14 cellular contexts compared by ENCODE assay signal in the genomic region with DNA sequence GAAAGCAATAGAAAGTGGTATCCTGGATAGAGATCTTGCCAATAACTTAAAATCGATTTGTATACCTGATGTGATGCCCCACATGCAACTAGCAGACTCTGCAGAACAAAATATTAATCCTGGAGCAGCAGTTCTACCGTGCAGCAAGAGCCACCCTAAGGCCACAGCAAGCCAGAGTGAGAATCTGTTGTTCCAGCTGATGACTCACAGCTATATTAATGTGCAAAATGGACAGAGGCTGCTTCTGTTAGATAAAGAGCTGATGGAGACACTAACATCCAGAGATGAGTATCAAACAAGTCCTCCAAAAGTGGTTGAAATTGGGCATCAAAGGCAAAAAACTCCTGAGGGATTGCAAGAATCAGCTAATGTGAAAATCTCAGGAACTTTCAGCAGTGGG.
A peak's percentile ranks its signal among the peaks of the same experiment; 100 is the strongest.
DNase-seq lines count a peak whose midpoint lies in the region; ATAC-seq, FAIRE-seq and TF ChIP-seq lines count a peak whose summit lies in the region.
"Had no signal": no experiment of that assay in that cellular context is flagged by ENCODE, and none has a peak within 500 bp of the region (broad histone marks: within the 10 kb centered on the region; RNA-seq: fewer than 3 reads in every experiment).

No MANE protein-coding gene starts in this region.

- H3K36me3 ChIP-seq in IMR-90 (ENCODE audit: control insufficient read depth, insufficient read depth, low read length) (peaks cover 40% of the 10 kb centered on the region), K562 (ENCODE audit: control insufficient read depth, insufficient read depth, low read length) (peaks cover 96% of the 10 kb centered on the region)

- POLR2A ChIA-PET in IMR-90 (lab: Charles Lee; ENCODE audit: unreplicated experiment) (no interaction called here), K562 (lab: Yijun Ruan, JAX) (interaction anchor here (1.3 to 5.6 kb wide), 2 partner anchors 7 to 15 kb away, joined by 4 to 29 read pairs; no protein-coding TSS in a partner anchor)

- H3K79me1 ChIP-seq in IMR-90 (ENCODE audit: low read depth in 1 of 2, low read length in 2 of 2) = peaks cover 34 to 38% of the 10 kb centered on the region in 2 experiments

- no peak overlapping the region for H4K8ac ChIP-seq in IMR-90 (ENCODE audit: low read depth in 2 of 2, low read length in 2 of 2)

- CTCF ChIA-PET in IMR-90 (lab: Yijun Ruan, JAX) (interaction anchor here (0.6 kb wide), 1 partner anchor 92 kb away, joined by 5 read pairs; no protein-coding TSS in a partner anchor), K562 (lab: Yijun Ruan, JAX; ENCODE audit: low intra/inter-chr PET ratio) (no interaction called here)

- H4K91ac ChIP-seq in IMR-90 (ENCODE audit: insufficient read depth, low read depth, low read length) = no peak overlapping the region

- WGBS in IMR-90 (ENCODE audit: extremely low coverage in 2 of 2, insufficient read length in 1 of 2), 2 experiments = no CpG with 5 or more reads among the region's 2 CpGs
- WGBS in K562 (ENCODE audit: insufficient coverage, low coverage, missing lambda C conversion rate) = 38% methylated on average over 2 of the region's 2 CpGs

- no peak overlapping the region for H2AK9ac ChIP-seq in IMR-90 (replicated peaks; ENCODE audit: low read depth, low read length, poor library complexity)

- H2BK120ac ChIP-seq in IMR-90 (ENCODE audit: low read depth, low read length) = no peak overlapping the region

- H4K20me1 ChIP-seq in IMR-90 (ENCODE audit: insufficient read depth, low read length) (no peaks in the 10 kb centered on the region; the same call in 1 of the 2 replicates), K562 (replicated peaks; ENCODE audit: control insufficient read depth, insufficient read depth, low read length) (no peaks in the 10 kb centered on the region)

- TF ChIP-seq RAD21 in IMR-90 (IDR thresholded peaks at IDR 0.05; ENCODE audit: low read length) (no peak), K562 (CRISPR knock-in tag; conservative IDR thresholded peaks at IDR 0.05 in 1 of 2, IDR thresholded peaks at IDR 0.05 in 1 of 2) (no peak)

- H3K9me1 ChIP-seq in IMR-90 (ENCODE audit: insufficient read depth, low read length) = no peaks in the 10 kb centered on the region; the same call in 1 of the 2 replicates
- H3K9me1 ChIP-seq in K562 (ENCODE audit: control insufficient read depth, insufficient read depth, low read length) = no peaks in the 10 kb centered on the region

- DNase-seq in Ammon's horn (ENCODE audit: low spot score) (peak; percentile 62), IMR-90 (peak; percentile 32), K562 (ENCODE audit: extremely low read depth in 1 of 4, low spot score in 3 of 4) (peak in 1 of 4 experiments; percentile 8), iris pigment epithelial cell (ENCODE audit: low read depth) (peak; percentile 56), SW480 (ENCODE audit: low spot score) (no peak), NCI-H446 (lab: John Stamatoyannopoulos, UW) (no peak), NCI-H524 (lab: John Stamatoyannopoulos, UW) (no peak)
- DNase-seq: activated CD4-positive, alpha-beta T cell treated with anti-CD3 and anti-CD28 coated beads, Interleukin-2, amount 50 U/mL, for 1 hour; cortex of kidney; islet precursor cell; NCI-H526 treated with DMSO at 0.1 percent for 48 hours; RPMI8226 had no signal

- no peak overlapping the region for H4K5ac ChIP-seq in IMR-90 (ENCODE audit: low read depth, low read length)

- no peak overlapping the region for H3K14ac ChIP-seq in IMR-90 (replicated peaks; ENCODE audit: low read depth, low read length)

- no peak overlapping the region for H3K18ac ChIP-seq in IMR-90 (ENCODE audit: low read depth, low read length)

- no peaks in the 10 kb centered on the region for H3K79me2 ChIP-seq in K562 (ENCODE audit: control insufficient read depth, insufficient read depth, low read length)

- TF ChIP-seq POLR2A in IMR-90 (IDR thresholded peaks at IDR 0.05; ENCODE audit: low read depth, low read length) (no peak), K562 (conservative IDR thresholded peaks at IDR 0.05) (no peak)

- H2AK5ac ChIP-seq in IMR-90 (ENCODE audit: low read depth, low read length) = no peak overlapping the region

- H2BK15ac ChIP-seq in IMR-90 (ENCODE audit: low read depth, low read length) = no peak overlapping the region

- FAIRE-seq in K562 (lab: Jason Lieb, UNC) = no peak

- H3K27ac ChIP-seq in IMR-90 (ENCODE audit: insufficient read depth, low read length) = no peak overlapping the region
- H3K27ac ChIP-seq in K562 (ENCODE audit: extremely low read depth, low read depth, low read length) = no peak overlapping the region
- H3K27ac ChIP-seq: foreskin keratinocyte had no signal

- H3K56ac ChIP-seq in IMR-90 (ENCODE audit: extremely low read depth, insufficient read depth, low read length) = no peak overlapping the region

- in situ Hi-C loops in IMR-90 (cut with MboI; ENCODE audit: low sequenced_read_pairs) (no loop called here), K562 (cut with MboI) (no loop called here)

- H3K4me1 ChIP-seq in IMR-90 (ENCODE audit: control insufficient read depth, insufficient read depth, low read length) (no peaks in the 10 kb centered on the region), K562 (replicated peaks in 1 of 2; ENCODE audit: control insufficient read depth in 2 of 2, insufficient read depth in 2 of 2, low read length in 2 of 2) (no peaks in the 10 kb centered on the region)

- H3K9ac ChIP-seq in IMR-90 (ENCODE audit: low read depth, low read length) (no peak overlapping the region), K562 (ENCODE audit: insufficient read depth in 1 of 2, low read depth in 2 of 2, low read length in 2 of 2) (no peak overlapping the region)

- TF ChIP-seq CTCF in IMR-90 (conservative IDR thresholded peaks at IDR 0.05; ENCODE audit: low read depth, low read length) (no peak), K562 (IDR thresholded peaks at IDR 0.05 in 2 of 3, conservative IDR thresholded peaks at IDR 0.05 in 1 of 3; ENCODE audit: insufficient read depth in 2 of 3, low read depth in 1 of 3, low read length in 3 of 3) (no peak)

- dilution Hi-C loops in IMR-90 (cut with HindIII; ENCODE audit: low sequenced_read_pairs, unreplicated experiment) = no loop called here

- no peaks in the 10 kb centered on the region for H3K27me3 ChIP-seq in IMR-90 (ENCODE audit: control insufficient read depth, insufficient read depth, low read length)
- no peaks in the 10 kb centered on the region for H3K27me3 ChIP-seq in K562 (ENCODE audit: control insufficient read depth in 2 of 2, insufficient read depth in 2 of 2, low read length in 2 of 2)
- H3K27me3 ChIP-seq: foreskin keratinocyte had no signal

- no peak overlapping the region for H2BK20ac ChIP-seq in IMR-90 (ENCODE audit: low read depth, low read length)

- TF ChIP-seq EP300 in K562 (IDR thresholded peaks at IDR 0.05; ENCODE audit: low read length) = no peak

- no peak overlapping the region for H3K4ac ChIP-seq in IMR-90 (ENCODE audit: low read depth, low read length)

- H3K4me3 ChIP-seq in IMR-90 (ENCODE audit: insufficient read depth, low read depth, low read length) = no peak overlapping the region
- no peak overlapping the region for H3K4me3 ChIP-seq in K562

- H2AFZ ChIP-seq in IMR-90 (replicated peaks; ENCODE audit: low read length, poor library complexity) (no peak overlapping the region), K562 (ENCODE audit: low read depth, low read length) (no peak overlapping the region)

- BruUV-seq in IMR-90 (replicated peaks; lab: Mats Ljungman, UMichigan) = no TSS peak
- BruUV-seq in K562 (replicated peaks; lab: Mats Ljungman, UMichigan) = no TSS peak

- no peak overlapping the region for H2BK5ac ChIP-seq in IMR-90 (ENCODE audit: low read depth, low read length, poor library complexity, severe bottlenecking)

- intact Hi-C loops in IMR-90 (cut with micrococcal nuclease) (no loop called here), K562 (cut with micrococcal nuclease) (no loop called here)

- H3K4me2 ChIP-seq in IMR-90 (ENCODE audit: low read depth, low read length) (no peak overlapping the region), K562 (ENCODE audit: insufficient read depth, low read length) (no peak overlapping the region)

- no peak overlapping the region for H3K23ac ChIP-seq in IMR-90 (ENCODE audit: low read depth, low read length)

- ATAC-seq in IMR-90 (ENCODE audit: low read depth) (peak; percentile 65), K562 (no peak), HG03354 (IDR thresholded peaks at IDR 0.05; ENCODE audit: poor library complexity, severe bottlenecking, unreplicated experiment) (no peak)
- ATAC-seq: foreskin keratinocyte had no signal

- no peaks in the 10 kb centered on the region for H3K9me3 ChIP-seq in IMR-90 (ENCODE audit: control insufficient read depth, insufficient read depth, low read length)
- H3K9me3 ChIP-seq in K562 (replicated peaks; ENCODE audit: control insufficient read depth, insufficient read depth, low read depth, low read length) = no peaks in the 10 kb centered on the region

TF ChIP-seq in IMR-90, 13 proteins besides CTCF, POLR2A, EP300 and RAD21:
- TF ChIP-seq, protein P1, sequence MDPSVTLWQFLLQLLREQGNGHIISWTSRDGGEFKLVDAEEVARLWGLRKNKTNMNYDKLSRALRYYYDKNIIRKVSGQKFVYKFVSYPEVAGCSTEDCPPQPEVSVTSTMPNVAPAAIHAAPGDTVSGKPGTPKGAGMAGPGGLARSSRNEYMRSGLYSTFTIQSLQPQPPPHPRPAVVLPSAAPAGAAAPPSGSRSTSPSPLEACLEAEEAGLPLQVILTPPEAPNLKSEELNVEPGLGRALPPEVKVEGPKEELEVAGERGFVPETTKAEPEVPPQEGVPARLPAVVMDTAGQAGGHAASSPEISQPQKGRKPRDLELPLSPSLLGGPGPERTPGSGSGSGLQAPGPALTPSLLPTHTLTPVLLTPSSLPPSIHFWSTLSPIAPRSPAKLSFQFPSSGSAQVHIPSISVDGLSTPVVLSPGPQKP (IDR thresholded peaks at IDR 0.05; ENCODE audit: borderline replicate concordance, low read depth, low read length) = no peak
- TF ChIP-seq NFE2L2 (IDR thresholded peaks at IDR 0.05; ENCODE audit: low read depth, low read length) (no peak), CEBPB (IDR thresholded peaks at IDR 0.05; ENCODE audit: low read depth, low read length) (no peak)
TF ChIP-seq in IMR-90: peak in this region for 0.

TF ChIP-seq in K562, 482 proteins besides CTCF, POLR2A, EP300 and RAD21 (continues in another document):
- TF ChIP-seq, protein P2, sequence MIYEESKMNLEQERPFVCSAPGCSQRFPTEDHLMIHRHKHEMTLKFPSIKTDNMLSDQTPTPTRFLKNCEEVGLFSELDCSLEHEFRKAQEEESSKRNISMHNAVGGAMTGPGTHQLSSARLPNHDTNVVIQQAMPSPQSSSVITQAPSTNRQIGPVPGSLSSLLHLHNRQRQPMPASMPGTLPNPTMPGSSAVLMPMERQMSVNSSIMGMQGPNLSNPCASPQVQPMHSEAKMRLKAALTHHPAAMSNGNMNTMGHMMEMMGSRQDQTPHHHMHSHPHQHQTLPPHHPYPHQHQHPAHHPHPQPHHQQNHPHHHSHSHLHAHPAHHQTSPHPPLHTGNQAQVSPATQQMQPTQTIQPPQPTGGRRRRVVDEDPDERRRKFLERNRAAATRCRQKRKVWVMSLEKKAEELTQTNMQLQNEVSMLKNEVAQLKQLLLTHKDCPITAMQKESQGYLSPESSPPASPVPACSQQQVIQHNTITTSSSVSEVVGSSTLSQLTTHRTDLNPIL (CRISPR knock-in tag; IDR thresholded peaks at IDR 0.05) = no peak
- TF ChIP-seq NRF1 (conservative IDR thresholded peaks at IDR 0.05 in 1 of 2, IDR thresholded peaks at IDR 0.05 in 1 of 2) (no peak), ARID1B (IDR thresholded peaks at IDR 0.05) (peak; percentile 34; the same call in 1 of the 2 replicates), HMG20B (CRISPR knock-in tag; IDR thresholded peaks at IDR 0.05) (no peak)

Comparison
In these comparisons a context has a peak if more than half of its experiments do, and no peak if none do; other contexts are left out.
1. DNase-seq: peak in Ammon's horn (single experiment), IMR-90 (single experiment) and iris pigment epithelial cell (single experiment); none in SW480 (single experiment), NCI-H446 (0 of 2) and NCI-H524 (0 of 2).